ENCODE assay signal across 13 cellular contexts in the genomic region with DNA sequence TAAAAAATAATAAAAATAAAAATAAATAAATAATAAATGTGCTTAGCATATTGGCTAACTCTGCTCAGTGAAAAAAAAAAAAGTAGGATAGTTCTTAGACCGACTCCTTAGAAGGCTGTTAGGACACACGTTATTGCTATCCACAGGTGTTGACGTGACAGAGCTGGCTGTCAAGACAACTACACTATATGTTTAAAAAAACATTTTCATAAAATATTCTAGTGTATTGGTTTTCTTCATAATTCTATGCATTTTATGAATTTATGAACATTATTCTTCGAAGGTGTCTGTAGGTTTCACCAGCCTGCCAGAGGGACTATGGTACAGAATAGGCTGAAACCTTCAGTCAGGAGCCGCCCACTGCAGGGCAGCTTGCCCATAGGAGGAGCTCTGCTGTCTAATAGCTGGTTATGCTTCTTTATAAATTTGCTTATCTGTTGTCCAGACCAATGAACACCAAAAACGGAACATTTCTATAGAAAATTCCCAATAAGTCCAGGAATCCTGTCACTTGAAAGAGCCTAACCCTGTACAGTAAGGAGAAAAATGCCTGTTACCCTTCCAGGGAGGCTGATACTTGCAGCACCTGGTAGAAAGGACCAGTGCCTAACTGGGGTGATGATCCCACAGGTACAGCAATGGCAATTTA. TPM values are rescaled to one million over a fixed set of nuclear protein-coding genes. Genes with fewer than 3 reads are reported as not detected.
DNase-seq lines count a peak whose midpoint lies in the region; ATAC-seq and TF ChIP-seq lines count a peak whose summit lies in the region.
"Had no signal": no experiment of that assay in that cellular context is flagged by ENCODE, and none has a peak within 500 bp of the region (broad histone marks: within the 10 kb centered on the region; RNA-seq: fewer than 3 reads in every experiment).

No MANE protein-coding gene starts in this region.

- no peak overlapping the region for H2AFZ ChIP-seq in PC-9

- no peak overlapping the region for H3K4me3 Mint-ChIP-seq in HFFc6
- H3K4me3 Mint-ChIP-seq: central memory CD8-positive, alpha-beta T cell; natural killer cell had no signal

- H3K9me2 ChIP-seq in PC-9 (ENCODE audit: insufficient read depth), result no peaks in the 10 kb centered on the region

- H3K4me1 ChIP-seq in PC-9 (replicated peaks; ENCODE audit: insufficient read depth) (peaks cover 74% of the 10 kb centered on the region), prostate gland (replicated peaks) (peaks cover 20% of the 10 kb centered on the region)

- no peaks in the 10 kb centered on the region; the same call in 1 of the 2 replicates for H3K27me3 Mint-ChIP-seq in HFFc6 (ENCODE audit: insufficient read depth)

- no peak overlapping the region for H3K4me3 ChIP-seq in PC-9
- H3K4me3 ChIP-seq in epithelial cell of esophagus (ENCODE audit: low read length), result no peak overlapping the region
- H3K4me3 ChIP-seq in prostate gland, result no peak overlapping the region
- H3K4me3 ChIP-seq: HAP-1, skin epidermis had no signal

- H4K20me1 ChIP-seq in PC-9 (ENCODE audit: insufficient read depth), result no peaks in the 10 kb centered on the region

- CTCF ChIA-PET in PC-9 (lab: Charles Lee), result interaction anchor here (0.6 kb wide), 1 partner anchor 189 kb away, joined by 3 read pairs; no protein-coding TSS in a partner anchor

- peaks cover 20% of the 10 kb centered on the region for H3K36me3 Mint-ChIP-seq in HFFc6 (ENCODE audit: low read depth)
- H3K36me3 Mint-ChIP-seq: natural killer cell had no signal

- peak overlapping the region; percentile 42; the same call in 1 of the 2 replicates for H3K27ac Mint-ChIP-seq in HFFc6
- H3K27ac Mint-ChIP-seq: natural killer cell had no signal

- intact Hi-C loops in PC-9 (cut with micrococcal nuclease; ENCODE audit: unreplicated experiment), result no loop called here
- intact Hi-C loops in prostate gland (cut with DNase I), result no loop called here

- no peak for ATAC-seq in HG03439 (IDR thresholded peaks at IDR 0.05; ENCODE audit: unreplicated experiment)
- ATAC-seq: natural killer cell had no signal

- peaks cover 28% of the 10 kb centered on the region for H3K79me2 ChIP-seq in PC-9 (ENCODE audit: low read depth)

- no peak for TF ChIP-seq CTCF in HFFc6 (IDR thresholded peaks at IDR 0.05)
- no peak; the same call in 1 of the 2 replicates for TF ChIP-seq CTCF in PC-9 (conservative IDR thresholded peaks at IDR 0.05)
- peak; percentile 40 for TF ChIP-seq CTCF in epithelial cell of esophagus (IDR thresholded peaks at IDR 0.05; ENCODE audit: insufficient read depth, low read depth, low read length, missing control alignments)
- TF ChIP-seq CTCF in prostate gland (IDR thresholded peaks at IDR 0.05), result no peak

- H3K9me3 ChIP-seq in PC-9 (ENCODE audit: insufficient read depth, low read depth) (no peaks in the 10 kb centered on the region; the same call in 1 of the 2 replicates), prostate gland (no peaks in the 10 kb centered on the region)
- H3K9me3 ChIP-seq: HAP-1 had no signal

- peak overlapping the region; percentile 99 for H3K27ac ChIP-seq in PC-9
- peak overlapping the region; percentile 55 to 71 for H3K27ac ChIP-seq in prostate gland

- WGBS in prostate gland, result 74% methylated on average over 6 of the region's 6 CpGs

- H3K27me3 ChIP-seq in PC-9 (ENCODE audit: insufficient read depth, low read depth), result no peaks in the 10 kb centered on the region
- no peaks in the 10 kb centered on the region for H3K27me3 ChIP-seq in prostate gland (replicated peaks; ENCODE audit: insufficient read depth)

- BruUV-seq in PC-9 (replicated peaks; lab: Mats Ljungman, UMichigan), result no TSS peak

- H3K9me3 Mint-ChIP-seq in HFFc6, result no peaks in the 10 kb centered on the region
- H3K9me3 Mint-ChIP-seq: central memory CD8-positive, alpha-beta T cell; natural killer cell had no signal

- peaks cover 74% of the 10 kb centered on the region for H3F3A ChIP-seq in PC-9 (ENCODE audit: insufficient read depth, low read depth)

- no peak overlapping the region for H3K4me2 ChIP-seq in PC-9

- TF ChIP-seq POLR2A in prostate gland (IDR thresholded peaks at IDR 0.05), result no peak

- H3K36me3 ChIP-seq in PC-9 (ENCODE audit: low read depth) (peaks cover 46% of the 10 kb centered on the region), prostate gland (no peaks in the 10 kb centered on the region)
- H3K36me3 ChIP-seq: HAP-1 had no signal

- no peak for DNase-seq in HFFc6
- DNase-seq in PC-9, result peak in 1 of 2 experiments; percentile 46
- peak; percentile 60 for DNase-seq in epithelial cell of esophagus (ENCODE audit: low read depth)
- no peak for DNase-seq in prostate gland (ENCODE audit: low spot score)
- DNase-seq in retina, result no peak
- DNase-seq in activated effector memory CD4-positive, alpha-beta T cell treated with Interleukin-2 at 50 U/mL for 16 hours, result no peak
- DNase-seq: activated CD4-positive, alpha-beta T cell treated with anti-CD3 and anti-CD28 coated beads for 4 hours; natural killer cell; NCI-H1694 treated with DMSO at 0.1 percent for 48 hours had no signal

- POLR2A ChIA-PET in PC-9 (lab: Charles Lee; ENCODE audit: unreplicated experiment), result interaction anchor here (0.6 to 0.7 kb wide), 2 partner anchors 9 to 532 kb away, joined by 3 to 5 read pairs; partner anchors contain the start of gene TM4SF1

- peaks cover 65% of the 10 kb centered on the region for H3K4me1 Mint-ChIP-seq in HFFc6 (ENCODE audit: low read depth)
- H3K4me1 Mint-ChIP-seq: central memory CD8-positive, alpha-beta T cell; natural killer cell had no signal

RNA-seq across cellular contexts. Expression of gene TM4SF1, which starts 9.1 kb away (rescaled TPM):
- 10 to 100 TPM in 4 of 6 experiments, 1 to 10 TPM in 2; 6.5 to 80.1 (median 74.8) TPM for total RNA-seq in HFFc6 (2021; fragmentation: NEBNext Ultra II Directional; extraction: Animal tissue kit (Norgen Biotek cat#: 25700))
- total RNA-seq in PC-9 (2021), result 146 and 225 TPM in 2 replicates
- 100 to 1,000 TPM in 1 of 2 donors, 10 to 100 TPM in 1; 92.0 to 142 TPM for total RNA-seq in prostate gland
- total RNA-seq: natural killer cell had no signal

RNA-seq across cellular contexts. Expression of gene TM4SF18, which starts 34.9 kb away (rescaled TPM):
- under 1 TPM in 4 of 6 experiments, not detected in 2; 0.05 to 0.19 (median 0.09) TPM for total RNA-seq in HFFc6 (2021; fragmentation: NEBNext Ultra II Directional; extraction: Animal tissue kit (Norgen Biotek cat#: 25700))
- total RNA-seq in PC-9 (2021) (not detected in 2 replicates), prostate gland (1 to 10 TPM; 4.3 to 4.9 TPM)
- total RNA-seq: natural killer cell had no signal
